15 cellular contexts compared by ENCODE assay signal in genomic region chr6:82145926-82146452, GRCh38.
"Had no signal": no experiment of that assay in that cellular context is flagged by ENCODE, and none has a peak within 500 bp of the region (broad histone marks: within the 10 kb centered on the region; RNA-seq: fewer than 3 reads in every experiment).

No MANE protein-coding gene starts in this region.

- ATAC-seq: activated CD8-positive, alpha-beta memory T cell treated with anti-CD3 and anti-CD28 coated beads, Interleukin-2, amount 10 ng/mL, durations not matched to agents 7 days and 5 days; left lung; stimulated activated naive CD8-positive, alpha-beta T cell treated with anti-CD3 and anti-CD28 coated beads, Interleukin-15, amount 100 ng/mL, for 72 hours had no signal

- H3K4me3 ChIP-seq: esophagus muscularis mucosa, left lung, ovary had no signal

- H3K27ac ChIP-seq: esophagus muscularis mucosa, left lung, ovary had no signal

- H3K36me3 ChIP-seq: esophagus muscularis mucosa, left lung, ovary, thoracic aorta had no signal

- DNase-seq: activated CD4-positive, alpha-beta T cell treated with anti-CD3 and anti-CD28 coated beads for 1 hour; activated CD4-positive, alpha-beta T cell treated with anti-CD3 and anti-CD28 coated beads, Interleukin-2, amount 50 U/mL, for 48 hours; activated CD8-positive, alpha-beta memory T cell treated with anti-CD3 and anti-CD28 coated beads, Interleukin-2, amount 10 ng/mL, durations not matched to agents 7 days and 5 days; activated gamma-delta T cell treated with Interleukin-2 at 50 U/mL for 16 hours; activated naive CD8-positive, alpha-beta T cell treated with anti-CD3 and anti-CD28 coated beads for 36 hours; activated T-cell treated with anti-CD3 and anti-CD28 coated beads, Interleukin-2, amount 50 U/mL, for 48 hours; islet precursor cell; left lung; ovary; stimulated activated CD4-positive, alpha-beta T cell treated with anti-CD3 and anti-CD28 coated beads, Interleukin-15, amount 100 ng/mL, for 24 hours; stimulated activated CD4-positive, alpha-beta T cell treated with anti-CD3 and anti-CD28 coated beads, Interleukin-4, amount 100 ng/mL, for 24 hours; stimulated activated naive CD8-positive, alpha-beta T cell treated with anti-CD3 and anti-CD28 coated beads, Interleukin-15, amount 100 ng/mL, for 72 hours; T-helper 9 cell had no signal

- H3K27me3 ChIP-seq: esophagus muscularis mucosa, left lung, ovary had no signal

- H3K9me3 ChIP-seq: esophagus muscularis mucosa, ovary, thoracic aorta had no signal
